ENCODE assay signal across 12 cellular contexts in the genomic region with DNA sequence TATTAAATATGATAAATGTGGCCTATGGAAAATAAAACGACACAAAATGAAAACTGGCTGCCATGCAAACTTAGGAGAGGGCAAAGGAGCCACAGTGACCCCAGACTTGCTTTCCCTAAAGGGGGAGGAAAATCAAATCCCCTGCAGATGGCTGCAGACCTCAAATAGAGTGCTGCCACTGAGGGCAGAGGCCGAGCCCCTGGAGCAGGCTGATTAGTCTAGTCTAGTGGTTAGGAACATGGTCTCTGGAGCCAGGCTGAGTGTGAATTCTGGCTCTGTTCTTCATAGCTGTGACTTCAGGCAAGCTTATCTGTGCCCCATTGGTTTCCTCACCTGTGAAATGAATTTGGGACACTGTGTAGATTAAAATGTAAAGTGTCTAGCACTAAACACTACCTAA.
DNase-seq lines count a peak whose midpoint lies in the region; ATAC-seq and TF ChIP-seq lines count a peak whose summit lies in the region.
"Had no signal": no experiment of that assay in that cellular context is flagged by ENCODE, and none has a peak within 500 bp of the region (broad histone marks: within the 10 kb centered on the region; RNA-seq: fewer than 3 reads in every experiment).

No MANE protein-coding gene starts in this region.

- H3K36me3 Mint-ChIP-seq in neural progenitor cell, result peaks cover 5% of the 10 kb centered on the region

- H3K27ac Mint-ChIP-seq in neural progenitor cell, result no peak overlapping the region

- H3K4me2 ChIP-seq in neural progenitor cell, result peak overlapping the region; percentile 2
- H3K4me2 ChIP-seq: hepatocyte had no signal

- no peaks in the 10 kb centered on the region for H3K36me3 ChIP-seq in left ventricle myocardium inferior
- H3K36me3 ChIP-seq in adrenal gland (replicated peaks in 1 of 2), result no peaks in the 10 kb centered on the region
- H3K36me3 ChIP-seq in neural progenitor cell, result no peaks in the 10 kb centered on the region
- no peaks in the 10 kb centered on the region for H3K36me3 ChIP-seq in upper lobe of right lung

- no peak overlapping the region for H3K9ac ChIP-seq in neural progenitor cell

- ATAC-seq in left ventricle myocardium superior (no peak), upper lobe of right lung (no peak), GM21576 (IDR thresholded peaks at IDR 0.05; ENCODE audit: unreplicated experiment) (no peak)

- peaks cover 6% of the 10 kb centered on the region for H3K27me3 Mint-ChIP-seq in neural progenitor cell (ENCODE audit: insufficient read depth, low read depth)

- TF ChIP-seq CTCF in left ventricle myocardium inferior (IDR thresholded peaks at IDR 0.05; ENCODE audit: borderline replicate concordance) (no peak), adrenal gland (IDR thresholded peaks at IDR 0.05) (no peak), neural progenitor cell (IDR thresholded peaks at IDR 0.05) (no peak), upper lobe of right lung (IDR thresholded peaks at IDR 0.05) (no peak)

- no peaks in the 10 kb centered on the region for H3K9me3 ChIP-seq in left ventricle myocardium inferior (replicated peaks)
- no peaks in the 10 kb centered on the region for H3K9me3 ChIP-seq in adrenal gland (replicated peaks in 1 of 3)
- no peaks in the 10 kb centered on the region for H3K9me3 ChIP-seq in neural progenitor cell (ENCODE audit: low read depth)
- no peaks in the 10 kb centered on the region for H3K9me3 ChIP-seq in upper lobe of right lung

- H4K20me1 ChIP-seq in neural progenitor cell (ENCODE audit: low read depth), result no peaks in the 10 kb centered on the region

- H3K4me1 ChIP-seq in left ventricle myocardium inferior (peaks cover 100% of the 10 kb centered on the region), adrenal gland (replicated peaks in 1 of 2) (peaks cover 32 to 63% of the 10 kb centered on the region in 2 donors), neural progenitor cell (peaks cover 40% of the 10 kb centered on the region), upper lobe of right lung (peaks cover 72% of the 10 kb centered on the region)

- no peaks in the 10 kb centered on the region for H3K9me3 Mint-ChIP-seq in neural progenitor cell

- no peak for TF ChIP-seq POLR2A in adrenal gland (IDR thresholded peaks at IDR 0.05)

- no peaks in the 10 kb centered on the region for H3K27me3 ChIP-seq in left ventricle myocardium inferior (ENCODE audit: low read depth)
- no peaks in the 10 kb centered on the region for H3K27me3 ChIP-seq in adrenal gland
- peaks cover 28% of the 10 kb centered on the region for H3K27me3 ChIP-seq in neural progenitor cell
- H3K27me3 ChIP-seq in upper lobe of right lung, result no peaks in the 10 kb centered on the region
- H3K27me3 ChIP-seq: hepatocyte had no signal

- no peak overlapping the region for H2AFZ ChIP-seq in neural progenitor cell (replicated peaks)
- H2AFZ ChIP-seq: hepatocyte had no signal

- H3K4me1 Mint-ChIP-seq in neural progenitor cell, result peaks cover 65% of the 10 kb centered on the region

- 65 to 88% (median 82%) methylated on average over 2 of the region's 2 CpGs for WGBS in adrenal gland, 4 donors

- H3K79me2 ChIP-seq in neural progenitor cell (ENCODE audit: low read depth), result no peaks in the 10 kb centered on the region
- H3K79me2 ChIP-seq: hepatocyte had no signal

- intact Hi-C loops in left ventricle myocardium inferior (cut with micrococcal nuclease), result no loop called here
- intact Hi-C loops in left ventricle myocardium superior (cut with micrococcal nuclease), result no loop called here
- intact Hi-C loops in adrenal gland (cut with DNase I), result no loop called here
- intact Hi-C loops in upper lobe of right lung (cut with DNase I), result no loop called here

- no peak overlapping the region for H3K4me3 Mint-ChIP-seq in neural progenitor cell

- H3K27ac ChIP-seq in left ventricle myocardium inferior (replicated peaks) (peak overlapping the region; percentile 91), adrenal gland (peak overlapping the region in 3 of 5 donors; percentile 94 to 96 (median 94)), neural progenitor cell (no peak overlapping the region), upper lobe of right lung (peak overlapping the region; percentile 85)
- H3K27ac ChIP-seq: hepatocyte had no signal

- H3F3A ChIP-seq in neural progenitor cell (ENCODE audit: low read depth), result peaks cover 14% of the 10 kb centered on the region

- H3K4me3 ChIP-seq in left ventricle myocardium inferior (no peak overlapping the region), adrenal gland (no peak overlapping the region), neural progenitor cell (no peak overlapping the region), upper lobe of right lung (no peak overlapping the region)
- H3K4me3 ChIP-seq: hepatocyte had no signal

- DNase-seq in left ventricle myocardium inferior, result no peak
- DNase-seq in left ventricle myocardium superior, result no peak
- no peak for DNase-seq in adrenal gland
- DNase-seq in neural progenitor cell (ENCODE audit: low spot score), result no peak
- DNase-seq in upper lobe of right lung, result no peak
- DNase-seq in cerebellar nuclear complex (lab: John Stamatoyannopoulos, UW), result no peak
- no peak for DNase-seq in midbrain (lab: John Stamatoyannopoulos, UW)
- DNase-seq: AML-193, NCI-H2029, T1000 had no signal
